24 cellular contexts compared by ENCODE assay signal in genomic region chr11:1373536-1374214, GRCh38. TPM values are rescaled to one million over a fixed set of nuclear protein-coding genes. Genes with fewer than 3 reads are reported as not detected.
DNase-seq lines count a peak whose midpoint lies in the region; ATAC-seq and TF ChIP-seq lines count a peak whose summit lies in the region.
"Had no signal": no experiment of that assay in that cellular context is flagged by ENCODE, and none has a peak within 500 bp of the region (broad histone marks: within the 10 kb centered on the region; RNA-seq: fewer than 3 reads in every experiment).

No MANE protein-coding gene starts in this region.

- intact Hi-C loops in Right ventricle myocardium superior (cut with DNase I) (no loop called here), left ventricle myocardium superior (cut with micrococcal nuclease) (no loop called here), PC-9 (cut with micrococcal nuclease; ENCODE audit: unreplicated experiment) (no loop called here), OCI-LY7 (cut with micrococcal nuclease; ENCODE audit: unreplicated experiment) (no loop called here)

- H3K79me2 ChIP-seq in PC-9 (ENCODE audit: low read depth) = no peaks in the 10 kb centered on the region
- H3K79me2 ChIP-seq in OCI-LY7 (ENCODE audit: insufficient read depth, low read depth, low read length) = no peaks in the 10 kb centered on the region

- TF ChIP-seq CTCF in PC-9 (conservative IDR thresholded peaks at IDR 0.05) (no peak), OCI-LY7 (conservative IDR thresholded peaks at IDR 0.05; ENCODE audit: low read length) (no peak)

- H3K4me1 ChIP-seq in PC-9 (replicated peaks; ENCODE audit: insufficient read depth) (no peaks in the 10 kb centered on the region; the same call in 1 of the 2 replicates), OCI-LY7 (ENCODE audit: insufficient read depth, low read length, poor library complexity, severe bottlenecking) (no peaks in the 10 kb centered on the region)
- H3K4me1 ChIP-seq: BLaER1, Peyer's patch, psoas muscle, upper lobe of left lung had no signal

- BruUV-seq in PC-9 (replicated peaks; lab: Mats Ljungman, UMichigan) = no TSS peak
- BruUV-seq in OCI-LY7 (replicated peaks; lab: Mats Ljungman, UMichigan) = no TSS peak

- H3K4me2 ChIP-seq in PC-9 (0 out of 2 replicates have a peak overlapping the region, but pooled peaks have one; percentile 7), OCI-LY7 (ENCODE audit: low read length) (no peak overlapping the region)
- H3K4me2 ChIP-seq: BLaER1 had no signal

- H3K36me3 ChIP-seq in PC-9 (ENCODE audit: low read depth) = no peaks in the 10 kb centered on the region
- no peaks in the 10 kb centered on the region for H3K36me3 ChIP-seq in OCI-LY7 (ENCODE audit: insufficient read depth, low read length)
- H3K36me3 ChIP-seq: BLaER1, MG63, Peyer's patch, upper lobe of left lung had no signal

- CTCF ChIA-PET in PC-9 (lab: Charles Lee) (no interaction called here), OCI-LY7 (lab: Charles Lee; ENCODE audit: unreplicated experiment) (no interaction called here)

- POLR2A ChIA-PET in PC-9 (lab: Charles Lee; ENCODE audit: unreplicated experiment) (no interaction called here), OCI-LY7 (lab: Charles Lee) (no interaction called here)

- H4K20me1 ChIP-seq in PC-9 (ENCODE audit: insufficient read depth) = no peaks in the 10 kb centered on the region
- no peaks in the 10 kb centered on the region for H4K20me1 ChIP-seq in OCI-LY7 (ENCODE audit: insufficient read depth, low read length)
- H4K20me1 ChIP-seq: BLaER1 had no signal

- H3K9me3 ChIP-seq in PC-9 (ENCODE audit: insufficient read depth, low read depth) (no peaks in the 10 kb centered on the region), OCI-LY7 (ENCODE audit: low read length) (no peaks in the 10 kb centered on the region)
- H3K9me3 ChIP-seq: BLaER1, MG63, Peyer's patch, psoas muscle, upper lobe of left lung had no signal

- H3K9me2 ChIP-seq in PC-9 (ENCODE audit: insufficient read depth) (no peaks in the 10 kb centered on the region), OCI-LY7 (ENCODE audit: insufficient read depth, low read length) (no peaks in the 10 kb centered on the region)

- H2AFZ ChIP-seq in PC-9 (no peak overlapping the region), OCI-LY7 (ENCODE audit: low read length) (no peak overlapping the region)

- DNase-seq in Right ventricle myocardium superior = peak; percentile 13
- DNase-seq in left ventricle myocardium superior = no peak
- DNase-seq in PC-9 = no peak
- DNase-seq in effector CD4-positive, alpha-beta T cell = peak; percentile 1
- DNase-seq in NCI-H446 treated with DMSO at 0.1 percent for 48 hours (lab: John Stamatoyannopoulos, UW) = no peak
- no peak for DNase-seq in NCI-H2081 (lab: John Stamatoyannopoulos, UW)
- no peak for DNase-seq in OCI-LY7 (ENCODE audit: low spot score)
- DNase-seq in DMS153 treated with DMSO at 0.1 percent for 48 hours (lab: John Stamatoyannopoulos, UW; ENCODE audit: unreplicated experiment) = no peak
- DNase-seq: activated CD4-positive, alpha-beta T cell treated with anti-CD3 and anti-CD28 coated beads, Interleukin-2, amount 10 ng/mL, durations not matched to agents 24 days and 14 days; activated naive CD4-positive, alpha-beta T cell; activated T-cell treated with anti-CD3 and anti-CD28 coated beads, Interleukin-2, amount 50 U/mL, for 4 hours; amygdala; caudate nucleus; left cardiac atrium; MG63; NCI-H1436; NCI-H510A treated with DMSO at 0.1 percent for 48 hours; NK-92 treated with Interleukin-12 subunit alpha and Interleukin-12 subunit beta, amount 100 ng/mL, for 24 hours; nucleus accumbens; psoas muscle; upper lobe of left lung had no signal

- H3K4me3 ChIP-seq in PC-9 = no peak overlapping the region
- H3K4me3 ChIP-seq in OCI-LY7 (ENCODE audit: low read depth, low read length, poor library complexity, severe bottlenecking) = no peak overlapping the region
- H3K4me3 ChIP-seq: BLaER1, MG63, Peyer's patch, psoas muscle, upper lobe of left lung had no signal

- H3F3A ChIP-seq in PC-9 (ENCODE audit: insufficient read depth, low read depth) = no peaks in the 10 kb centered on the region

- ATAC-seq in Right ventricle myocardium superior (ENCODE audit: poor library complexity) (no peak), left ventricle myocardium superior (no peak)
- ATAC-seq: activated T-cell treated with anti-CD3 and anti-CD28 coated beads, Interleukin-2, amount 50 U/mL, for 4 hours; left cardiac atrium; psoas muscle had no signal

- H3K27ac ChIP-seq in PC-9 (no peak overlapping the region), OCI-LY7 (ENCODE audit: low read depth, low read length, poor library complexity, severe bottlenecking) (no peak overlapping the region)
- H3K27ac ChIP-seq: BLaER1, Peyer's patch, psoas muscle, upper lobe of left lung had no signal

- H3K27me3 ChIP-seq in PC-9 (ENCODE audit: insufficient read depth, low read depth) = peaks cover 20% of the 10 kb centered on the region
- H3K27me3 ChIP-seq: BLaER1, MG63, Peyer's patch, upper lobe of left lung had no signal

RNA-seq across cellular contexts. Expression of gene BRSK2, which starts 16.1 kb away (rescaled TPM):
- 0.67 TPM for total RNA-seq in Right ventricle myocardium superior
- 0.74 TPM for total RNA-seq in left ventricle myocardium superior
- 2.7 and 2.9 TPM in 2 replicates for total RNA-seq in PC-9 (2021)
- total RNA-seq in OCI-LY7 (2014; rRNA removed; shearing (Covaris generic)) = not detected in 2 replicates
- not detected in 2 replicates for total RNA-seq in OCI-LY7 (2022)
- total RNA-seq: T-helper 2 cell treated with Interferon-gamma antibody and Interleukin-4, amounts not matched to agents 100 ng/mL and 5 ng/mL, for 36 hours had no signal

Comparison
In these comparisons a context has a peak if more than half of its experiments do, and no peak if none do; other contexts are left out.
1. DNase-seq: peak in Right ventricle myocardium superior (single experiment) and effector CD4-positive, alpha-beta T cell (single experiment); none in left ventricle myocardium superior (single experiment), PC-9 (0 of 2), NCI-H446 treated with DMSO at 0.1 percent for 48 hours (single experiment), NCI-H2081 (0 of 2), OCI-LY7 (single experiment) and DMS153 treated with DMSO at 0.1 percent for 48 hours (single experiment).